Comparison of ENCODE assay signal across 10 cellular contexts in the genomic region with DNA sequence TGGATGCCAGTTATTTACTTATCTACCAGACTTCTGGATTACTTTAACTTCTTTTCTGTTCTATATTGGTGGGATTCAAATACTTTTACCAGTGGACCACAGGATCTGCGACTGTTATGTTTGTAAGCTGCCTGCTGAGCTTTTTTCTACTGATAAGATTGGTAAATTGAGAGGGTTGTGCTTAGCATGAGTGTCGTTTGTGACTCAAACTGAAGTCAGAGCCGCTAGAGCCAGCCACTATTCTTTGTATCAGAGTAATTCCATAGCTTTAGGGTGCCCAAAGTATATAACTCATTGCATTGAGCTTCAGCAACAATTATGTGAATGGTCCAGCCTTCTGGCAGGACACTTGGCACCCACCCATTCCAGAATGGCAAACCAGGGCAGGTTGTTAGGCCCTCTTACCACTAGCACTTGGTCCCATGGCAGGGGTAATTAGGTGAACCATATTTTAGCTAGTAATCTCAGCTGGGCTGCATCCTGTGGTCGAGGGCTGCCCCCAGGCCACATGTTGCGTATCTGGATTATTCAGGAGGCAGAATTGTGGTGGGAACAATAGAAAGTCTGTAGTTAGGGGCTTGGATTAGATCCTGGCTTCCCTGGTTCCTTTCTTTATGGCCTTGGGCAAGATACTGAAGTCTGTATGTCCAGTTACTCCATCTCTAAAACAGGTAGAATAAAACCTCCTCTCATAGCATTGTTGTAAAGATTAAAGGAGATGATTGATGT. TPM values are rescaled to one million over a fixed set of nuclear protein-coding genes. Genes with fewer than 3 reads are reported as not detected.
DNase-seq lines count a peak whose midpoint lies in the region; ATAC-seq and TF ChIP-seq lines count a peak whose summit lies in the region.
"Had no signal": no experiment of that assay in that cellular context is flagged by ENCODE, and none has a peak within 500 bp of the region (broad histone marks: within the 10 kb centered on the region; RNA-seq: fewer than 3 reads in every experiment).

No MANE protein-coding gene starts in this region.

- CTCF ChIA-PET in IMR-90 (lab: Yijun Ruan, JAX), result no interaction called here

- peaks cover 68% of the 10 kb centered on the region for H3K4me1 Mint-ChIP-seq in activated T-helper 2 cell treated with anti-CD3 and anti-CD28 coated beads, Interferon-gamma antibody, Interleukin-2, Interleukin-4, amounts not matched to agents 10 μg/mL and 5 μg/mL and 100 μg/mL, durations not matched to agents 14 hours and 24 hours and 36 hours (ENCODE audit: low read depth)

- no peak overlapping the region for H2AK5ac ChIP-seq in IMR-90 (ENCODE audit: low read depth, low read length)

- POLR2A ChIA-PET in IMR-90 (lab: Charles Lee; ENCODE audit: unreplicated experiment), result interaction anchor here (0.6 kb wide), 1 partner anchor 911 kb away, joined by 7 read pairs; no protein-coding TSS in a partner anchor

- no peak overlapping the region for H2BK5ac ChIP-seq in IMR-90 (ENCODE audit: low read depth, low read length, poor library complexity, severe bottlenecking)

- peak overlapping the region; percentile 89 for H3K4me3 ChIP-seq in DOHH2 (ENCODE audit: low read length)
- no peak overlapping the region for H3K4me3 ChIP-seq in IMR-90 (ENCODE audit: insufficient read depth, low read depth, low read length)
- H3K4me3 ChIP-seq in mesodermal cell (ENCODE audit: extremely low read depth, insufficient read depth, low read length, poor library complexity, severe bottlenecking), result no peak overlapping the region
- H3K4me3 ChIP-seq in coronary artery, result no peak overlapping the region
- H3K4me3 ChIP-seq: tibial artery had no signal

- H3K14ac ChIP-seq in IMR-90 (replicated peaks; ENCODE audit: low read depth, low read length), result no peak overlapping the region

- no peaks in the 10 kb centered on the region for H3K79me1 ChIP-seq in IMR-90 (ENCODE audit: low read depth in 1 of 2, low read length in 2 of 2)

- no peak overlapping the region for H3K27ac Mint-ChIP-seq in activated T-helper 2 cell treated with anti-CD3 and anti-CD28 coated beads, Interferon-gamma antibody, Interleukin-2, Interleukin-4, amounts not matched to agents 10 μg/mL and 5 μg/mL and 100 μg/mL, durations not matched to agents 14 hours and 24 hours and 36 hours

- TF ChIP-seq POLR2A in IMR-90 (IDR thresholded peaks at IDR 0.05; ENCODE audit: low read depth, low read length), result no peak

- in situ Hi-C loops in IMR-90 (cut with MboI; ENCODE audit: low sequenced_read_pairs), result loop anchor here (25.0 kb wide), 1 partner anchor 603 kb away; no protein-coding TSS in a partner anchor

- no peak overlapping the region for H4K5ac ChIP-seq in IMR-90 (ENCODE audit: low read depth, low read length)

- H3K27ac ChIP-seq in DOHH2 (ENCODE audit: low read depth, low read length) (peak overlapping the region; percentile 93), IMR-90 (ENCODE audit: insufficient read depth, low read length) (no peak overlapping the region), mesodermal cell (ENCODE audit: low read depth, low read length, severe bottlenecking) (peak overlapping the region; percentile 1), coronary artery (peak overlapping the region in 1 of 2 donors; percentile 13)
- H3K27ac ChIP-seq: tibial artery had no signal

- no peaks in the 10 kb centered on the region for H3K9me1 ChIP-seq in IMR-90 (ENCODE audit: insufficient read depth, low read length)

- peaks cover 100% of the 10 kb centered on the region for H3K79me2 ChIP-seq in DOHH2 (ENCODE audit: control insufficient read depth, low read length)

- no peak overlapping the region for H2AK9ac ChIP-seq in IMR-90 (replicated peaks; ENCODE audit: low read depth, low read length, poor library complexity)

- H2BK15ac ChIP-seq in IMR-90 (ENCODE audit: low read depth, low read length), result no peak overlapping the region

- intact Hi-C loops in IMR-90 (cut with micrococcal nuclease), result no loop called here
- intact Hi-C loops in activated T-helper 2 cell treated with anti-CD3 and anti-CD28 coated beads, Interferon-gamma antibody, Interleukin-2, Interleukin-4, amounts not matched to agents 10 μg/mL and 5 μg/mL and 100 μg/mL, durations not matched to agents 14 hours and 24 hours and 36 hours (cut with micrococcal nuclease), result no loop called here

- no peak overlapping the region for H3K18ac ChIP-seq in IMR-90 (ENCODE audit: low read depth, low read length)

- H3K4me3 Mint-ChIP-seq in activated T-helper 2 cell treated with anti-CD3 and anti-CD28 coated beads, Interferon-gamma antibody, Interleukin-2, Interleukin-4, amounts not matched to agents 10 μg/mL and 5 μg/mL and 100 μg/mL, durations not matched to agents 14 hours and 24 hours and 36 hours (ENCODE audit: low read depth), result no peak overlapping the region

- no peak overlapping the region for H3K9ac ChIP-seq in IMR-90 (ENCODE audit: low read depth, low read length)

- no peak overlapping the region for H4K91ac ChIP-seq in IMR-90 (ENCODE audit: insufficient read depth, low read depth, low read length)

- H3K4me1 ChIP-seq in DOHH2 (ENCODE audit: control insufficient read depth, low read length) (peaks cover 94% of the 10 kb centered on the region), IMR-90 (ENCODE audit: control insufficient read depth, insufficient read depth, low read length) (peaks cover 1% of the 10 kb centered on the region; the same call in 1 of the 2 replicates), mesodermal cell (ENCODE audit: control insufficient read depth, insufficient read depth, low read length, poor library complexity, severe bottlenecking) (peaks cover 18% of the 10 kb centered on the region)

- no peak overlapping the region for H2BK120ac ChIP-seq in IMR-90 (ENCODE audit: low read depth, low read length)

- peaks cover 6% of the 10 kb centered on the region for H3F3A ChIP-seq in DOHH2 (ENCODE audit: control insufficient read depth, insufficient read depth)

- H3K36me3 ChIP-seq in DOHH2 (ENCODE audit: control insufficient read depth, low read length) (peaks cover 21% of the 10 kb centered on the region), IMR-90 (ENCODE audit: control insufficient read depth, insufficient read depth, low read length) (no peaks in the 10 kb centered on the region), mesodermal cell (ENCODE audit: control insufficient read depth, insufficient read depth, low read length) (no peaks in the 10 kb centered on the region)
- H3K36me3 ChIP-seq: tibial artery had no signal

- H4K8ac ChIP-seq in IMR-90 (ENCODE audit: low read depth in 2 of 2, low read length in 2 of 2), result no peak overlapping the region

- H4K20me1 ChIP-seq in DOHH2 (ENCODE audit: control insufficient read depth, insufficient read depth, low read depth, low read length) (no peaks in the 10 kb centered on the region), IMR-90 (ENCODE audit: insufficient read depth, low read length) (no peaks in the 10 kb centered on the region)

- H3K4ac ChIP-seq in IMR-90 (ENCODE audit: low read depth, low read length), result no peak overlapping the region

- no peaks in the 10 kb centered on the region for H3K9me2 ChIP-seq in DOHH2 (replicated peaks; ENCODE audit: control insufficient read depth, low read length)

- dilution Hi-C loops in IMR-90 (cut with HindIII; ENCODE audit: low sequenced_read_pairs, unreplicated experiment), result no loop called here

- no peaks in the 10 kb centered on the region for H3K27me3 ChIP-seq in DOHH2 (ENCODE audit: control insufficient read depth, low read length)
- peaks cover 4% of the 10 kb centered on the region for H3K27me3 ChIP-seq in IMR-90 (ENCODE audit: control insufficient read depth, insufficient read depth, low read length)
- H3K27me3 ChIP-seq: tibial artery had no signal

- DNase-seq in IMR-90 (peak; percentile 23), astrocyte of the hippocampus (ENCODE audit: low read depth, low spot score) (peak; percentile 39), coronary artery (ENCODE audit: low spot score) (no peak), SHP77 treated with DMSO at 0.1 percent for 48 hours (lab: John Stamatoyannopoulos, UW) (no peak)
- DNase-seq in activated T-helper 2 cell treated with anti-CD3 and anti-CD28 coated beads, Interferon-gamma antibody, Interleukin-2, Interleukin-4, amounts not matched to agents 10 μg/mL and 5 μg/mL and 100 μg/mL, durations not matched to agents 14 hours and 24 hours and 36 hours (ENCODE audit: low spot score), result no peak
- DNase-seq: dermis blood vessel endothelial cell, tibial artery had no signal

- no TSS peak for BruUV-seq in IMR-90 (replicated peaks; lab: Mats Ljungman, UMichigan)

- no peak for TF ChIP-seq RAD21 in IMR-90 (IDR thresholded peaks at IDR 0.05; ENCODE audit: low read length)

- whole genome bisulfite sequencing in IMR-90 (ENCODE audit: extremely low coverage in 2 of 2, insufficient read length in 1 of 2), 2 experiments, result no CpG with 5 or more reads among the region's 5 CpGs
- 29 to 30% methylated on average over 2 to 3 of the region's 5 CpGs for WGBS in mesodermal cell (ENCODE audit: insufficient coverage in 2 of 2), 2 experiments

- no peaks in the 10 kb centered on the region for H3K27me3 Mint-ChIP-seq in activated T-helper 2 cell treated with anti-CD3 and anti-CD28 coated beads, Interferon-gamma antibody, Interleukin-2, Interleukin-4, amounts not matched to agents 10 μg/mL and 5 μg/mL and 100 μg/mL, durations not matched to agents 14 hours and 24 hours and 36 hours (ENCODE audit: low read depth)

- H2AFZ ChIP-seq in IMR-90 (replicated peaks; ENCODE audit: low read length, poor library complexity), result no peak overlapping the region

- TF ChIP-seq CTCF in DOHH2 (IDR thresholded peaks at IDR 0.05; ENCODE audit: low read depth, low read length, poor library complexity, severe bottlenecking) (no peak), IMR-90 (conservative IDR thresholded peaks at IDR 0.05; ENCODE audit: low read depth, low read length) (no peak), coronary artery (IDR thresholded peaks at IDR 0.05) (no peak)

- no peak overlapping the region for H3K23ac ChIP-seq in IMR-90 (ENCODE audit: low read depth, low read length)

- peak overlapping the region; percentile 85 for H3K4me2 ChIP-seq in DOHH2 (ENCODE audit: low read length)
- no peak overlapping the region for H3K4me2 ChIP-seq in IMR-90 (ENCODE audit: low read depth, low read length)

- ATAC-seq in IMR-90 (ENCODE audit: low read depth), result no peak
- no peak for ATAC-seq in GM19452 (IDR thresholded peaks at IDR 0.05; ENCODE audit: unreplicated experiment)

- H2BK20ac ChIP-seq in IMR-90 (ENCODE audit: low read depth, low read length), result no peak overlapping the region

- H3K9me3 ChIP-seq in DOHH2 (ENCODE audit: control insufficient read depth, insufficient read depth, low read length), result no peaks in the 10 kb centered on the region
- no peaks in the 10 kb centered on the region for H3K9me3 ChIP-seq in IMR-90 (ENCODE audit: control insufficient read depth, insufficient read depth, low read length)
- H3K9me3 ChIP-seq in mesodermal cell (ENCODE audit: control insufficient read depth, low read length), result no peaks in the 10 kb centered on the region
- H3K9me3 ChIP-seq: tibial artery had no signal

- no peak overlapping the region for H3K56ac ChIP-seq in IMR-90 (ENCODE audit: extremely low read depth, insufficient read depth, low read length)

- H3K9me3 Mint-ChIP-seq in activated T-helper 2 cell treated with anti-CD3 and anti-CD28 coated beads, Interferon-gamma antibody, Interleukin-2, Interleukin-4, amounts not matched to agents 10 μg/mL and 5 μg/mL and 100 μg/mL, durations not matched to agents 14 hours and 24 hours and 36 hours, result no peaks in the 10 kb centered on the region

- H3K36me3 Mint-ChIP-seq in activated T-helper 2 cell treated with anti-CD3 and anti-CD28 coated beads, Interferon-gamma antibody, Interleukin-2, Interleukin-4, amounts not matched to agents 10 μg/mL and 5 μg/mL and 100 μg/mL, durations not matched to agents 14 hours and 24 hours and 36 hours (ENCODE audit: low read depth), result peaks cover 12% of the 10 kb centered on the region

RNA-seq across cellular contexts. Expression of a gene that starts 6.0 kb away (rescaled TPM):
- 3.8 and 4.2 TPM in 2 replicates for total RNA-seq in IMR-90 (2012; rRNA removed)
- 0.79 and 0.92 TPM in 2 replicates for polyA plus RNA-seq in IMR-90 (2012; rRNA removed)
- polyA plus RNA-seq in IMR-90 (2012; cell fraction: cytosol; rRNA removed), result 0.22 and 0.92 TPM in 2 replicates
- 0.12 and 0.58 TPM in 2 replicates for polyA plus RNA-seq in IMR-90 (2012; cell fraction: nucleus; rRNA removed; ENCODE audit: low replicate concordance)
- polyA plus RNA-seq in mesodermal cell (2013, experiment 1 of 2), result 6.7 TPM
- polyA plus RNA-seq in mesodermal cell (2013, experiment 2 of 2), result 6.9 TPM
- total RNA-seq in activated T-helper 2 cell treated with anti-CD3 and anti-CD28 coated beads, Interferon-gamma antibody, Interleukin-2, Interleukin-4, amounts not matched to agents 10 μg/mL and 5 μg/mL and 100 μg/mL, durations not matched to agents 14 hours and 24 hours and 36 hours, result 12.5 and 12.8 TPM in 2 replicates

Comparison
In these comparisons a context has a peak if more than half of its experiments do, and no peak if none do; other contexts are left out.
1. DNase-seq: peak in IMR-90 (single experiment) and astrocyte of the hippocampus (single experiment); none in coronary artery (single experiment), activated T-helper 2 cell treated with anti-CD3 and anti-CD28 coated beads, Interferon-gamma antibody, Interleukin-2, Interleukin-4, amounts not matched to agents 10 μg/mL and 5 μg/mL and 100 μg/mL, durations not matched to agents 14 hours and 24 hours and 36 hours (single experiment) and SHP77 treated with DMSO at 0.1 percent for 48 hours (single experiment).